8 cellular contexts compared by ENCODE assay signal in the genomic region with DNA sequence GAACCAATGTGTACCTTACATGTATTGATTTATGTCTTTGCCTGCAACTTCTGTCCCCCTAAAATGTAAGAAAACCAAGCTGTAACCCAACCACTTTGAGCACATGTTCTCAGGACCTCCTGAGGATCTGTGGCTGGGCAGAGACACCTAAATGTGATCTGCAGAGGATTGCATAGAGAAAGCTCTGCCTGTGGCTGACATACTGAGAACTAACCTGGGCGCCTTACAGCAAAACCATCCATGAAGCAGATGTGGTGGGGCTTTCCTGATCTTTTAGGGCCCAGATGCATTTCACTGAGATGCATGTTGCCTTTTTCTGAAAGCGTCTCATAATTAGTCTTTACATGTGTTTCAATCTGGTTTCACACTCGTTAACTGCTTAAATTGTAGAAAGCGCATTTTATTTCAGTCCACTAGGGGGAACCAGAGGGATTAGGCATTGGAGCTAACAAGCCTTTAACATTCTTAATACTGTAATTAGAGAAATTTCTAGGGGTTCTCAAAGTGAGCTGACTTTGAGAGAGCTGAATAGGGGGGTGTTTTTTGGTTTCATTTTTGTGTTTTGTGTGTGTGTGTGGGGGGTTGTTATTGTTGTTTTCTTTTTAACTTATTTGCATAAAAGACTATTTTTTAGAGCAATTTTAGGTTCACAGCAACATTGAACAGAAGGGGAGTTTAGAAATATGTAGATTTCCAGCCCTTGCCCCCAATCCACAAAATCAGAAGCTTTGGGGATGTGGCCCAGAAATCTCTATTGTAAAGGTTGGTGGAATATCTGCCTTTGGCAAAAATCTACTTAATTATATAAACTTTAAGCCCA. TPM values are rescaled to one million over a fixed set of nuclear protein-coding genes. Genes with fewer than 3 reads are reported as not detected.
DNase-seq lines count a peak whose midpoint lies in the region; ATAC-seq, FAIRE-seq and TF ChIP-seq lines count a peak whose summit lies in the region.

No MANE protein-coding gene starts in this region.

- FAIRE-seq in A549 (lab: Jason Lieb, UNC) (no peak), endothelial cell of umbilical vein (lab: Jason Lieb, UNC) (peak; percentile 4)

- H3K4me1 ChIP-seq in A549 = peaks cover 9% of the 10 kb centered on the region
- H3K4me1 ChIP-seq in MM.1S (ENCODE audit: low read length) = no peaks in the 10 kb centered on the region
- peaks cover 21% of the 10 kb centered on the region for H3K4me1 ChIP-seq in SJCRH30
- peaks cover 22% of the 10 kb centered on the region for H3K4me1 ChIP-seq in endothelial cell of umbilical vein (ENCODE audit: control insufficient read depth, extremely low read depth, insufficient read depth, low read length)
- peaks cover 14% of the 10 kb centered on the region for H3K4me1 ChIP-seq in mucosa of stomach (ENCODE audit: control insufficient read depth, insufficient read depth, low read length)

- TF ChIP-seq POLR2A in A549 (IDR thresholded peaks at IDR 0.05; ENCODE audit: low read length) (no peak), endothelial cell of umbilical vein (IDR thresholded peaks at IDR 0.05; ENCODE audit: low read depth, low read length) (no peak)

- peak; percentile 47 to 81; a peak in 3 of 6 replicates for ATAC-seq in A549

- 1% methylated on average over 4 of the region's 4 CpGs for WGBS in A549 (ENCODE audit: missing lambda C conversion rate)

- no peaks in the 10 kb centered on the region for H3F3A ChIP-seq in MM.1S (ENCODE audit: insufficient read depth, low read length)

- POLR2A ChIA-PET in A549 (lab: Yijun Ruan, JAX) = no interaction called here
- POLR2A ChIA-PET in endothelial cell of umbilical vein (lab: Charles Lee) = no interaction called here

- TSS peak; percentile 92 for BruUV-seq in endothelial cell of umbilical vein (replicated peaks; lab: Mats Ljungman, UMichigan)

- H3K36me3 ChIP-seq in MM.1S (replicated peaks; ENCODE audit: insufficient read depth, low read length) = no peaks in the 10 kb centered on the region
- no peaks in the 10 kb centered on the region for H3K36me3 ChIP-seq in SJCRH30
- no peaks in the 10 kb centered on the region for H3K36me3 ChIP-seq in endothelial cell of umbilical vein (ENCODE audit: control insufficient read depth in 2 of 2, extremely low read depth in 1 of 2, insufficient read depth in 2 of 2, low read length in 2 of 2)
- no peaks in the 10 kb centered on the region for H3K36me3 ChIP-seq in mucosa of stomach (ENCODE audit: control insufficient read depth, insufficient read depth, low read length)

- H3K9me2 ChIP-seq in MM.1S (replicated peaks; ENCODE audit: insufficient read depth, low read length) = no peaks in the 10 kb centered on the region

- no peak overlapping the region for H3K9ac ChIP-seq in MM.1S (ENCODE audit: low read length)
- peak overlapping the region; percentile 72 for H3K9ac ChIP-seq in endothelial cell of umbilical vein (replicated peaks; ENCODE audit: extremely low read depth, insufficient read depth, low read length)
- H3K9ac ChIP-seq in mucosa of stomach (ENCODE audit: low read length) = no peak overlapping the region

- H3K9me1 ChIP-seq in endothelial cell of umbilical vein (replicated peaks; ENCODE audit: control insufficient read depth, extremely low read depth, insufficient read depth, low read length) = no peaks in the 10 kb centered on the region

- CTCF ChIA-PET in A549 (lab: Yijun Ruan, JAX) (interaction anchor here (0.6 to 2.9 kb wide), 15 partner anchors 9 to 1342 kb away, joined by 3 to 27 read pairs (median 3); no protein-coding TSS in a partner anchor), endothelial cell of umbilical vein (lab: Charles Lee) (interaction anchor here (0.6 to 2.1 kb wide), 33 partner anchors 8 to 1928 kb away, joined by 3 to 46 read pairs (median 4); no protein-coding TSS in a partner anchor)

- H2AFZ ChIP-seq in MM.1S (ENCODE audit: low read length) (peak overlapping the region; percentile 26), endothelial cell of umbilical vein (ENCODE audit: low read depth, low read length) (peak overlapping the region; percentile 48)

- H4K20me1 ChIP-seq in MM.1S (ENCODE audit: insufficient read depth, low read length) (no peaks in the 10 kb centered on the region), endothelial cell of umbilical vein (replicated peaks; ENCODE audit: control insufficient read depth, extremely low read depth, insufficient read depth, low read length) (no peaks in the 10 kb centered on the region)

- H3K9me3 ChIP-seq in A549 (no peaks in the 10 kb centered on the region), MM.1S (replicated peaks; ENCODE audit: insufficient read depth, low read length) (no peaks in the 10 kb centered on the region), SJCRH30 (replicated peaks) (no peaks in the 10 kb centered on the region), endothelial cell of umbilical vein (replicated peaks; ENCODE audit: control insufficient read depth, insufficient read depth, low read length) (no peaks in the 10 kb centered on the region), mucosa of stomach (ENCODE audit: control insufficient read depth, low read length) (no peaks in the 10 kb centered on the region)

- dilution Hi-C loops in endothelial cell of umbilical vein (cut with MboI; ENCODE audit: extremely low pct_ligation_motif_present, low sequenced_read_pairs) = no loop called here

- DNase-seq in A549 (ENCODE audit: low read depth in 1 of 2, low spot score in 1 of 2) (peak; percentile 20 to 60), GM10266 (ENCODE audit: extremely low spot score) (peak; percentile 42), HFF-Myc (ENCODE audit: extremely low read depth, low read depth) (peak; percentile 72), MM.1S (peak; percentile 74), SJCRH30 (peak; percentile 26 to 83), endothelial cell of umbilical vein (ENCODE audit: low read depth, low spot score) (peak; percentile 77)
- DNase-seq in stimulated activated CD4-positive, alpha-beta T cell treated with anti-CD3 and anti-CD28 coated beads, Interleukin-2, amount 100 ng/mL, for 24 hours = no peak

- peak; percentile 57 to 60 for TF ChIP-seq RAD21 in A549 (conservative IDR thresholded peaks at IDR 0.05 in 1 of 2, IDR thresholded peaks at IDR 0.05 in 1 of 2)

- H3K27ac ChIP-seq in A549 (no peak overlapping the region), MM.1S (ENCODE audit: low read length) (no peak overlapping the region), SJCRH30 (peak overlapping the region; percentile 47), endothelial cell of umbilical vein (ENCODE audit: insufficient read depth, low read depth, low read length) (peak overlapping the region; percentile 92)

- intact Hi-C loops in endothelial cell of umbilical vein (cut with micrococcal nuclease) = loop anchor here (1.0 kb wide), 1 partner anchor 220 kb away; the partner anchor contains the start of gene MAN1A1

- H3K27me3 ChIP-seq in MM.1S (replicated peaks; ENCODE audit: insufficient read depth, low read length) (no peaks in the 10 kb centered on the region), SJCRH30 (no peaks in the 10 kb centered on the region), endothelial cell of umbilical vein (ENCODE audit: control insufficient read depth in 2 of 2, insufficient read depth in 2 of 2, low read length in 2 of 2) (no peaks in the 10 kb centered on the region), mucosa of stomach (ENCODE audit: control insufficient read depth, insufficient read depth, low read length) (no peaks in the 10 kb centered on the region)

- H3K4me2 ChIP-seq in A549 (peak overlapping the region; percentile 41), MM.1S (ENCODE audit: low read depth, low read length) (peak overlapping the region; percentile 35), endothelial cell of umbilical vein (ENCODE audit: insufficient read depth, low read length) (peak overlapping the region; percentile 82)

- H3K79me2 ChIP-seq in MM.1S (ENCODE audit: low read length) = no peaks in the 10 kb centered on the region
- H3K79me2 ChIP-seq in endothelial cell of umbilical vein (ENCODE audit: control insufficient read depth, insufficient read depth, low read length) = no peaks in the 10 kb centered on the region

- TF ChIP-seq CTCF in A549 (IDR thresholded peaks at IDR 0.05) (peak; percentile 59), GM10266 (IDR thresholded peaks at IDR 0.05; ENCODE audit: control insufficient read depth, insufficient read depth, low read depth, missing control alignments) (peak; percentile 83), HFF-Myc (IDR thresholded peaks at IDR 0.05; ENCODE audit: low read depth, low read length, missing control alignments) (peak; percentile 80), MM.1S (IDR thresholded peaks at IDR 0.05; ENCODE audit: low read length) (peak; percentile 84), endothelial cell of umbilical vein (IDR thresholded peaks at IDR 0.05; ENCODE audit: extremely low read depth in 1 of 2, insufficient read depth in 1 of 2, low read depth in 1 of 2, low read length in 2 of 2) (peak; percentile 62 to 64)

- TF ChIP-seq EP300 in A549 (IDR thresholded peaks at IDR 0.05) = no peak

- no peak overlapping the region for H3K4me3 ChIP-seq in A549
- no peak overlapping the region for H3K4me3 ChIP-seq in HFF-Myc (replicated peaks; ENCODE audit: low read depth, low read length)
- peak overlapping the region; percentile 16; the same call in 1 of the 2 replicates for H3K4me3 ChIP-seq in MM.1S (ENCODE audit: low read length)
- H3K4me3 ChIP-seq in SJCRH30 = no peak overlapping the region
- H3K4me3 ChIP-seq in endothelial cell of umbilical vein (replicated peaks in 1 of 3; ENCODE audit: insufficient read depth in 1 of 3, low read depth in 1 of 3, low read length in 3 of 3) = peak overlapping the region in 1 of 3 experiments; percentile 31
- H3K4me3 ChIP-seq in mucosa of stomach (ENCODE audit: low read length) = peak overlapping the region; percentile 16

TF ChIP-seq in A549, 52 proteins besides CTCF, POLR2A, EP300 and RAD21 (continues in another document):
- no peak for TF ChIP-seq HOXB13 (CRISPR knock-in tag; IDR thresholded peaks at IDR 0.05; ENCODE audit: low read depth)

TF ChIP-seq in endothelial cell of umbilical vein, 7 proteins besides CTCF, POLR2A, EP300 and RAD21 (continues in another document):
- TF ChIP-seq MYC (IDR thresholded peaks at IDR 0.05; ENCODE audit: low read depth, low read length) = no peak

RNA-seq across cellular contexts. Expression of gene FAM184A, which starts 50.9 kb away (rescaled TPM):
- 0.03 and 0.06 TPM in 2 replicates for polyA plus RNA-seq in A549 (2011; rRNA removed)
- polyA plus RNA-seq in A549 (2012; cell fraction: cytosol; rRNA removed) = not detected in 2 replicates
- not detected in 2 replicates for polyA plus RNA-seq in A549 (2012; cell fraction: nucleus; rRNA removed)
- polyA plus RNA-seq in A549 (2017; fragmentation: RNase III; extraction: RNeasy Plus Mini Kit Qiagen cat#74134 plus additional on column Dnase treatment) = 0.03 TPM in 1 of 3 replicates, not detected in the others
- not detected in 2 replicates for polyA minus RNA-seq in A549 (2011; rRNA and poly(A)+ RNA removed)
- 8.9 and 11.3 TPM in 2 replicates for total RNA-seq in SJCRH30 (2014; rRNA removed; shearing (Covaris generic))
- total RNA-seq in endothelial cell of umbilical vein = 0.84 and 0.95 TPM in 2 replicates
- polyA plus RNA-seq in endothelial cell of umbilical vein = 0.04 and 0.16 TPM in 2 replicates
- 0.10 and 0.19 TPM in 2 replicates for polyA plus RNA-seq in endothelial cell of umbilical vein (2011; cell fraction: cytosol; rRNA removed)
- 0.48 and 0.51 TPM in 2 replicates for polyA plus RNA-seq in endothelial cell of umbilical vein (2011; cell fraction: nucleus; rRNA removed)
- polyA plus RNA-seq in endothelial cell of umbilical vein (2012) = not detected in 2 replicates
- polyA minus RNA-seq in endothelial cell of umbilical vein = 0.96 TPM in 1 of 2 replicates, not detected in the other
- polyA minus RNA-seq in endothelial cell of umbilical vein (2011; cell fraction: cytosol; rRNA and poly(A)+ RNA removed) = not detected
- 1.1 and 1.3 TPM in 2 replicates for polyA minus RNA-seq in endothelial cell of umbilical vein (2011; cell fraction: nucleus; rRNA and poly(A)+ RNA removed)

Comparison
In these comparisons a context has a peak if more than half of its experiments do, and no peak if none do; other contexts are left out.
1. DNase-seq: peak in A549 (2 of 2), GM10266 (single experiment), HFF-Myc (single experiment), MM.1S (single experiment), SJCRH30 (2 of 2) and endothelial cell of umbilical vein (single experiment); none in stimulated activated CD4-positive, alpha-beta T cell treated with anti-CD3 and anti-CD28 coated beads, Interleukin-2, amount 100 ng/mL, for 24 hours (0 of 2).
2. H3K27ac ChIP-seq: peak in SJCRH30 (single experiment) and endothelial cell of umbilical vein (single experiment); none in A549 (0 of 2) and MM.1S (single experiment).
3. H3K4me3 ChIP-seq: peak in MM.1S (single experiment) and mucosa of stomach (single experiment); none in A549 (single experiment), HFF-Myc (single experiment) and SJCRH30 (single experiment).
4. Peak in every context shown above with its lines, with median percentiles within 50 percentile points of each other: H3K4me2 ChIP-seq and CTCF ChIP-seq.